In the genomic region with DNA sequence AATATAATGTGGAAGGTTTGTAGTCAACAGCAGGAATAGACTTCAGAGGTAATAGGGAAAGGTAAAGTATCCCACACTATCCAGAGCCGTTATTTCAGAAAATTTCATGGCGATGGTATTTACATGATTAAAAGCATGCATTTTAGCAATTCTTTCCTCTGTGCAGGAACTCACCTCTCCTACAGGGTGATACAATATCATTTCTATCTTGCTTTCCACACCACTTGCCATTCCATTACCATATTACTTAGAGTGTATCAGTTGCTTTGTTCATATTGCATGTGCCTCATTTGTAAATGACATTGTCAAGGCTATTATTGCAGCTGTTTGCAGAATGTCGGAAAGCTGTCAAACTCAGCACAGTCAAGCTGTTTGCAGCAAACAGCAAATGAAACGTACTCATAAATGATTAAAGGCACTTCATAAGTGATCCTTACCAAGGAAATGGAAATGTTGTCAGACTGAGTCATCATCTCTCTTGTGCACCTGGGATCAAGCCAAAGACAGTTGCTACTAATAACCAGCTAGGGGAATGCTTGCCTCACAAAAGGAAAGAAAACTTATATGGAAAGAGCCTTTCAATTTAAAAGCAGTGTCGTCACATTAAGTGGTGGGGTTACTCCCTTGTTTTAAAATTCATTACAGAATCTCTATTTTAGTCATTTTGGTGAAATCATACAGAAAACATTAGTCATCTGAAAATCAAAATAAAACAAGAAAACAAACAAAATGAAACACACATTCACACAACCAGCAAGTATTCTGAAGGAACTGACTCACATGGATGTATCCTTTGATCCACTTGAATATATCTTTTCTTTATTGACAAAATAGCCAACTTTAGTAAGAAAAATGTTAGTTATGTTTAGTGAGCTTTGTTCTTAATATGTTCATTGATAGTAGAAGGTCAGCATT, we compare ENCODE assay signal across 16 cellular contexts.
DNase-seq lines count a peak whose midpoint lies in the region; ATAC-seq, FAIRE-seq and TF ChIP-seq lines count a peak whose summit lies in the region.
"Had no signal": no experiment of that assay in that cellular context is flagged by ENCODE, and none has a peak within 500 bp of the region (broad histone marks: within the 10 kb centered on the region; RNA-seq: fewer than 3 reads in every experiment).

No MANE protein-coding gene starts in this region.

- TF ChIP-seq CTCF in foreskin keratinocyte (conservative IDR thresholded peaks at IDR 0.05) (peak; percentile 56), progenitor cell of endocrine pancreas (IDR thresholded peaks at IDR 0.05; ENCODE audit: unreplicated experiment) (no peak)

- H3K27me3 Mint-ChIP-seq in progenitor cell of endocrine pancreas: no peaks in the 10 kb centered on the region
- H3K27me3 Mint-ChIP-seq: activated CD4-positive, alpha-beta memory T cell treated with anti-CD3 and anti-CD28 coated beads for 36 hours had no signal

- no peaks in the 10 kb centered on the region for H3K4me1 ChIP-seq in foreskin keratinocyte
- H3K4me1 ChIP-seq: heart right ventricle, thyroid gland had no signal

- no peak overlapping the region for H3K27ac Mint-ChIP-seq in progenitor cell of endocrine pancreas
- H3K27ac Mint-ChIP-seq: activated CD4-positive, alpha-beta memory T cell treated with anti-CD3 and anti-CD28 coated beads for 36 hours; natural killer cell had no signal

- no peaks in the 10 kb centered on the region for H3K36me3 Mint-ChIP-seq in progenitor cell of endocrine pancreas (ENCODE audit: insufficient read depth)
- H3K36me3 Mint-ChIP-seq: activated CD4-positive, alpha-beta memory T cell treated with anti-CD3 and anti-CD28 coated beads for 36 hours; natural killer cell had no signal

- ATAC-seq in foreskin keratinocyte (peak; percentile 97), HG03175 (IDR thresholded peaks at IDR 0.05; ENCODE audit: unreplicated experiment) (no peak), GM21723 (IDR thresholded peaks at IDR 0.05; ENCODE audit: unreplicated experiment) (no peak)
- ATAC-seq: heart right ventricle, natural killer cell had no signal

- in situ Hi-C loops in Caki2 (cut with HindIII; ENCODE audit: low pct_unique_long_range_greater_than_20kb, low sequenced_read_pairs): no loop called here

- FAIRE-seq in RCC 7860 (lab: Jason Lieb, UNC) (peak; percentile 95), HTR-8/SVneo (lab: Jason Lieb, UNC) (no peak)
- FAIRE-seq: H1 had no signal

- DNase-seq in Caki2 (ENCODE audit: low read depth) (peak; percentile 55), NCI-H1417 (lab: John Stamatoyannopoulos, UW) (peak; percentile 58 to 94 (median 71)), RCC 7860 (ENCODE audit: low spot score) (peak; percentile 73), foreskin keratinocyte (peak; percentile 51 to 85), HTR-8/SVneo (ENCODE audit: insufficient read length, low spot score) (no peak), progenitor cell of endocrine pancreas (ENCODE audit: low spot score, unreplicated experiment) (no peak)
- DNase-seq: activated CD4-positive, alpha-beta memory T cell treated with anti-CD3 and anti-CD28 coated beads for 36 hours; C1 segment of cervical spinal cord; natural killer cell; stimulated activated CD4-positive, alpha-beta T cell treated with anti-CD3 and anti-CD28 coated beads, Interleukin-4, amount 100 ng/mL, for 1 hour; thyroid gland had no signal

- no peak overlapping the region for H3K27ac ChIP-seq in foreskin keratinocyte
- H3K27ac ChIP-seq: heart right ventricle, HL-60, thyroid gland had no signal

- no peak overlapping the region for H3K4me3 Mint-ChIP-seq in progenitor cell of endocrine pancreas (ENCODE audit: low read depth)
- H3K4me3 Mint-ChIP-seq: activated CD4-positive, alpha-beta memory T cell treated with anti-CD3 and anti-CD28 coated beads for 36 hours; natural killer cell had no signal

- H3K4me1 Mint-ChIP-seq in progenitor cell of endocrine pancreas (ENCODE audit: low read depth): no peaks in the 10 kb centered on the region
- H3K4me1 Mint-ChIP-seq: natural killer cell had no signal

- H3K9me3 Mint-ChIP-seq in progenitor cell of endocrine pancreas (ENCODE audit: low read depth): no peaks in the 10 kb centered on the region

- H3K27me3 ChIP-seq in foreskin keratinocyte: no peaks in the 10 kb centered on the region
- H3K27me3 ChIP-seq: heart right ventricle, thyroid gland had no signal

Comparison
In these comparisons a context has a peak if more than half of its experiments do, and no peak if none do; other contexts are left out.
1. DNase-seq: peak in Caki2 (single experiment), NCI-H1417 (3 of 3), RCC 7860 (single experiment) and foreskin keratinocyte (2 of 2); none in HTR-8/SVneo (single experiment) and progenitor cell of endocrine pancreas (single experiment).